ENCODE assay signal across 1 cellular context in genomic region chr6:118893095-118893881, GRCh38.
A peak's percentile ranks its signal among the peaks of the same experiment; 100 is the strongest.
TF ChIP-seq lines count a peak whose summit lies in the region.

No MANE protein-coding gene starts in this region.

TF ChIP-seq in K562, 482 proteins besides CTCF, POLR2A, EP300 and RAD21 (continued from another document and continues in another):
- TF ChIP-seq ZNF518B (CRISPR knock-in tag; IDR thresholded peaks at IDR 0.05) (no peak), SLC30A9 (CRISPR knock-in tag; IDR thresholded peaks at IDR 0.05) (no peak), CC2D1A (IDR thresholded peaks at IDR 0.05) (no peak), ZNF561 (CRISPR knock-in tag; conservative IDR thresholded peaks at IDR 0.05) (no peak), ZNF165 (CRISPR knock-in tag; IDR thresholded peaks at IDR 0.05; ENCODE audit: borderline replicate concordance) (no peak), TGIF2 (CRISPR knock-in tag; IDR thresholded peaks at IDR 0.05) (no peak), MCM3 (IDR thresholded peaks at IDR 0.05) (no peak), NR2F6 (CRISPR knock-in tag; IDR thresholded peaks at IDR 0.05) (0 out of 2 replicates have a peak, but pooled peaks have one; percentile 10), KDM2B (CRISPR knock-in tag; IDR thresholded peaks at IDR 0.05) (no peak), KLF10 (CRISPR knock-in tag; IDR thresholded peaks at IDR 0.05) (no peak), ZEB2 (IDR thresholded peaks at IDR 0.05) (no peak), PBX2 (CRISPR knock-in tag; IDR thresholded peaks at IDR 0.05; ENCODE audit: low read depth) (no peak), PBX2 (tag; conservative IDR thresholded peaks at IDR 0.05; ENCODE audit: low read depth) (peak; percentile 68; the same call in 1 of the 2 replicates), ZNF324 (CRISPR knock-in tag; IDR thresholded peaks at IDR 0.05) (no peak), MTA1 (IDR thresholded peaks at IDR 0.05; ENCODE audit: borderline replicate concordance) (no peak), DNMT1 (IDR thresholded peaks at IDR 0.05) (no peak), HDAC1 (IDR thresholded peaks at IDR 0.05) (peak; percentile 38 to 49; a peak in 1 of 4 replicates), IFI16 (CRISPR knock-in tag; IDR thresholded peaks at IDR 0.05) (no peak), ZFPM2 (CRISPR knock-in tag; IDR thresholded peaks at IDR 0.05) (no peak), ETV1 (tag; conservative IDR thresholded peaks at IDR 0.05; ENCODE audit: low read depth) (no peak), ZNF766 (CRISPR knock-in tag; conservative IDR thresholded peaks at IDR 0.05) (0 out of 2 replicates have a peak, but pooled peaks have one; percentile 21), DPF2 (IDR thresholded peaks at IDR 0.05) (peak; percentile 75; the same call in 1 of the 2 replicates), ZBTB7A (IDR thresholded peaks at IDR 0.05; ENCODE audit: borderline replicate concordance, control insufficient read depth, low read depth, low read length) (no peak), L3MBTL2 (IDR thresholded peaks at IDR 0.05) (no peak), ZNF140 (CRISPR knock-in tag; IDR thresholded peaks at IDR 0.05) (no peak), ZNF311 (CRISPR knock-in tag; IDR thresholded peaks at IDR 0.05) (no peak), ZSCAN32 (CRISPR knock-in tag; IDR thresholded peaks at IDR 0.05) (no peak), ZNF668 (CRISPR knock-in tag; IDR thresholded peaks at IDR 0.05) (no peak), AFF1 (IDR thresholded peaks at IDR 0.05; ENCODE audit: low read depth in 1 of 2, partially characterized antibody in 2 of 2) (no peak), ZBTB2 (IDR thresholded peaks at IDR 0.05) (no peak), USF2 (CRISPR knock-in tag; IDR thresholded peaks at IDR 0.05) (no peak), JUND (IDR thresholded peaks at IDR 0.05; ENCODE audit: borderline replicate concordance, low read depth, low read length) (no peak), JUND (tag; IDR thresholded peaks at IDR 0.05; ENCODE audit: borderline replicate concordance, low read depth, low read length) (no peak), NEUROD1 (IDR thresholded peaks at IDR 0.05; ENCODE audit: borderline replicate concordance, low read depth, low read length, partially characterized antibody) (no peak), FOXK2 (conservative IDR thresholded peaks at IDR 0.05 in 1 of 2, IDR thresholded peaks at IDR 0.05 in 1 of 2; ENCODE audit: low read depth in 2 of 2) (peak; percentile 50 to 64), ZNF586 (CRISPR knock-in tag; conservative IDR thresholded peaks at IDR 0.05) (no peak), POU5F1 (IDR thresholded peaks at IDR 0.05; ENCODE audit: borderline replicate concordance, low read depth, low read length, partially characterized antibody) (no peak), XRCC4 (IDR thresholded peaks at IDR 0.05; ENCODE audit: extremely low read depth, insufficient read depth, insufficient read length) (no peak)
- TF ChIP-seq, protein P1, sequence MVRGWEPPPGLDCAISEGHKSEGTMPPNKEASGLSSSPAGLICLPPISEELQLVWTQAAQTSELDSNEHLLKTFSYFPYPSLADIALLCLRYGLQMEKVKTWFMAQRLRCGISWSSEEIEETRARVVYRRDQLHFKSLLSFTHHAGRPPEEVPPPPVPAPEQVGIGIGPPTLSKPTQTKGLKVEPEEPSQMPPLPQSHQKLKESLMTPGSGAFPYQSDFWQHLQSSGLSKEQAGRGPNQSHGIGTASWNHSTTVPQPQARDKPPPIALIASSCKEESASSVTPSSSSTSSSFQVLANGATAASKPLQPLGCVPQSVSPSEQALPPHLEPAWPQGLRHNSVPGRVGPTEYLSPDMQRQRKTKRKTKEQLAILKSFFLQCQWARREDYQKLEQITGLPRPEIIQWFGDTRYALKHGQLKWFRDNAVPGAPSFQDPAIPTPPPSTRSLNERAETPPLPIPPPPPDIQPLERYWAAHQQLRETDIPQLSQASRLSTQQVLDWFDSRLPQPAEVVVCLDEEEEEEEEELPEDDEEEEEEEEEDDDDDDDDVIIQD (CRISPR knock-in tag; IDR thresholded peaks at IDR 0.05): no peak
- TF ChIP-seq, protein P2, sequence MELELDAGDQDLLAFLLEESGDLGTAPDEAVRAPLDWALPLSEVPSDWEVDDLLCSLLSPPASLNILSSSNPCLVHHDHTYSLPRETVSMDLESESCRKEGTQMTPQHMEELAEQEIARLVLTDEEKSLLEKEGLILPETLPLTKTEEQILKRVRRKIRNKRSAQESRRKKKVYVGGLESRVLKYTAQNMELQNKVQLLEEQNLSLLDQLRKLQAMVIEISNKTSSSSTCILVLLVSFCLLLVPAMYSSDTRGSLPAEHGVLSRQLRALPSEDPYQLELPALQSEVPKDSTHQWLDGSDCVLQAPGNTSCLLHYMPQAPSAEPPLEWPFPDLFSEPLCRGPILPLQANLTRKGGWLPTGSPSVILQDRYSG (tag; conservative IDR thresholded peaks at IDR 0.05; ENCODE audit: low read depth): 0 out of 2 replicates have a peak, but pooled peaks have one; percentile 19
- TF ChIP-seq, protein P3, sequence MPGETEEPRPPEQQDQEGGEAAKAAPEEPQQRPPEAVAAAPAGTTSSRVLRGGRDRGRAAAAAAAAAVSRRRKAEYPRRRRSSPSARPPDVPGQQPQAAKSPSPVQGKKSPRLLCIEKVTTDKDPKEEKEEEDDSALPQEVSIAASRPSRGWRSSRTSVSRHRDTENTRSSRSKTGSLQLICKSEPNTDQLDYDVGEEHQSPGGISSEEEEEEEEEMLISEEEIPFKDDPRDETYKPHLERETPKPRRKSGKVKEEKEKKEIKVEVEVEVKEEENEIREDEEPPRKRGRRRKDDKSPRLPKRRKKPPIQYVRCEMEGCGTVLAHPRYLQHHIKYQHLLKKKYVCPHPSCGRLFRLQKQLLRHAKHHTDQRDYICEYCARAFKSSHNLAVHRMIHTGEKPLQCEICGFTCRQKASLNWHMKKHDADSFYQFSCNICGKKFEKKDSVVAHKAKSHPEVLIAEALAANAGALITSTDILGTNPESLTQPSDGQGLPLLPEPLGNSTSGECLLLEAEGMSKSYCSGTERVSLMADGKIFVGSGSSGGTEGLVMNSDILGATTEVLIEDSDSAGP (CRISPR knock-in tag; IDR thresholded peaks at IDR 0.05): no peak
- TF ChIP-seq, protein P4, sequence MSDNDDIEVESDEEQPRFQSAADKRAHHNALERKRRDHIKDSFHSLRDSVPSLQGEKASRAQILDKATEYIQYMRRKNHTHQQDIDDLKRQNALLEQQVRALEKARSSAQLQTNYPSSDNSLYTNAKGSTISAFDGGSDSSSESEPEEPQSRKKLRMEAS (CRISPR knock-in tag; IDR thresholded peaks at IDR 0.05): no peak
- TF ChIP-seq, protein P5, sequence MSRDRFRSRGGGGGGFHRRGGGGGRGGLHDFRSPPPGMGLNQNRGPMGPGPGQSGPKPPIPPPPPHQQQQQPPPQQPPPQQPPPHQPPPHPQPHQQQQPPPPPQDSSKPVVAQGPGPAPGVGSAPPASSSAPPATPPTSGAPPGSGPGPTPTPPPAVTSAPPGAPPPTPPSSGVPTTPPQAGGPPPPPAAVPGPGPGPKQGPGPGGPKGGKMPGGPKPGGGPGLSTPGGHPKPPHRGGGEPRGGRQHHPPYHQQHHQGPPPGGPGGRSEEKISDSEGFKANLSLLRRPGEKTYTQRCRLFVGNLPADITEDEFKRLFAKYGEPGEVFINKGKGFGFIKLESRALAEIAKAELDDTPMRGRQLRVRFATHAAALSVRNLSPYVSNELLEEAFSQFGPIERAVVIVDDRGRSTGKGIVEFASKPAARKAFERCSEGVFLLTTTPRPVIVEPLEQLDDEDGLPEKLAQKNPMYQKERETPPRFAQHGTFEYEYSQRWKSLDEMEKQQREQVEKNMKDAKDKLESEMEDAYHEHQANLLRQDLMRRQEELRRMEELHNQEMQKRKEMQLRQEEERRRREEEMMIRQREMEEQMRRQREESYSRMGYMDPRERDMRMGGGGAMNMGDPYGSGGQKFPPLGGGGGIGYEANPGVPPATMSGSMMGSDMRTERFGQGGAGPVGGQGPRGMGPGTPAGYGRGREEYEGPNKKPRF (IDR thresholded peaks at IDR 0.05; ENCODE audit: low read depth, low read length): no peak
